ENCODE assay signal across 8 cellular contexts in genomic region chr12:56724989-56725722, GRCh38. TPM values are rescaled to one million over a fixed set of nuclear protein-coding genes. Genes with fewer than 3 reads are reported as not detected.
DNase-seq lines count a peak whose midpoint lies in the region; ATAC-seq and TF ChIP-seq lines count a peak whose summit lies in the region.

NACA (minus strand) TSS chr12:56725299; CDS start chr12:56724521, 778 bp downstream.

- H3K27ac Mint-ChIP-seq in T-helper 1 cell treated with Interleukin-12 subunit alpha and Interleukin-12 subunit beta and Interleukin-4 antibody, amounts not matched to agents 30 μg/mL and 1 μg/mL, for 36 hours = peak within 1 kb of the TSS; percentile 98
- H3K27ac Mint-ChIP-seq in progenitor cell of endocrine pancreas = peak within 1 kb of the TSS; percentile 100

- peak; percentile 93 for ATAC-seq in HG02884 (IDR thresholded peaks at IDR 0.05; ENCODE audit: unreplicated experiment)
- ATAC-seq in left cardiac atrium = peak; percentile 98

- H3K27me3 Mint-ChIP-seq in T-helper 1 cell treated with Interleukin-12 subunit alpha and Interleukin-12 subunit beta and Interleukin-4 antibody, amounts not matched to agents 30 μg/mL and 1 μg/mL, for 36 hours (ENCODE audit: low read depth) = no peaks in the 10 kb centered on the region
- H3K27me3 Mint-ChIP-seq in progenitor cell of endocrine pancreas = no peaks in the 10 kb centered on the region

- DNase-seq in GM13977 (ENCODE audit: low spot score) (peak; percentile 94), NCI-H1694 (lab: John Stamatoyannopoulos, UW) (peak; percentile 92), amniotic stem cell (lab: John Stamatoyannopoulos, UW) (peak; percentile 94), left cardiac atrium (peak; percentile 100), progenitor cell of endocrine pancreas (ENCODE audit: low spot score, unreplicated experiment) (peak; percentile 82), ureter (ENCODE audit: low spot score) (peak; percentile 99)

- intact Hi-C loops in left cardiac atrium (cut with DNase I) = loop anchor here in 1 of 2 donors (2.0 to 10.0 kb wide), 2 partner anchors 38 to 80 kb away; partner anchors contain the start of gene ATP5F1B

- H3K9me3 Mint-ChIP-seq in T-helper 1 cell treated with Interleukin-12 subunit alpha and Interleukin-12 subunit beta and Interleukin-4 antibody, amounts not matched to agents 30 μg/mL and 1 μg/mL, for 36 hours = no peaks in the 10 kb centered on the region
- no peaks in the 10 kb centered on the region for H3K9me3 Mint-ChIP-seq in progenitor cell of endocrine pancreas (ENCODE audit: low read depth)

- in situ Hi-C loops in GM13977 (cut with MboI; ENCODE audit: low pct_unique_long_range_greater_than_20kb, low sequenced_read_pairs, unreplicated experiment) = no loop called here

- TF ChIP-seq CTCF in GM13977 (IDR thresholded peaks at IDR 0.05; ENCODE audit: extremely low read depth, insufficient read depth, missing control alignments) = no peak
- TF ChIP-seq CTCF in progenitor cell of endocrine pancreas (IDR thresholded peaks at IDR 0.05; ENCODE audit: unreplicated experiment) = no peak

- H3K4me3 Mint-ChIP-seq in T-helper 1 cell treated with Interleukin-12 subunit alpha and Interleukin-12 subunit beta and Interleukin-4 antibody, amounts not matched to agents 30 μg/mL and 1 μg/mL, for 36 hours = peak within 1 kb of the TSS; percentile 94
- H3K4me3 Mint-ChIP-seq in progenitor cell of endocrine pancreas (ENCODE audit: low read depth) = peak within 1 kb of the TSS; percentile 98

- peaks cover 51% of the 10 kb centered on the region for H3K36me3 Mint-ChIP-seq in T-helper 1 cell treated with Interleukin-12 subunit alpha and Interleukin-12 subunit beta and Interleukin-4 antibody, amounts not matched to agents 30 μg/mL and 1 μg/mL, for 36 hours (ENCODE audit: low read depth)
- peaks cover 14% of the 10 kb centered on the region for H3K36me3 Mint-ChIP-seq in progenitor cell of endocrine pancreas (ENCODE audit: insufficient read depth)

- H3K4me1 Mint-ChIP-seq in T-helper 1 cell treated with Interleukin-12 subunit alpha and Interleukin-12 subunit beta and Interleukin-4 antibody, amounts not matched to agents 30 μg/mL and 1 μg/mL, for 36 hours (ENCODE audit: low read depth) = peaks cover 43% of the 10 kb centered on the region
- peaks cover 42% of the 10 kb centered on the region for H3K4me1 Mint-ChIP-seq in progenitor cell of endocrine pancreas (ENCODE audit: low read depth)

RNA-seq across cellular contexts. Expression of gene NACA, which starts in this region (rescaled TPM):
- 100 to 1,000 TPM; 516 to 593 TPM for total RNA-seq in left cardiac atrium
- 811 and 841 TPM in 2 replicates for total RNA-seq in progenitor cell of endocrine pancreas
- 1,021 TPM for total RNA-seq in ureter

Comparison
In these comparisons a context has a peak if more than half of its experiments do, and no peak if none do; other contexts are left out.
1. Peak in every context shown above with its lines: DNase-seq and ATAC-seq.